21 cellular contexts compared by ENCODE assay signal in genomic region chr21:42704861-42705260, GRCh38.
"Had no signal": no experiment of that assay in that cellular context is flagged by ENCODE, and none has a peak within 500 bp of the region (broad histone marks: within the 10 kb centered on the region; RNA-seq: fewer than 3 reads in every experiment).

No MANE protein-coding gene starts in this region.

- H3K36me3 Mint-ChIP-seq: immature natural killer cell; natural killer cell treated with Interleukin-12 subunit alpha and Interleukin-12 subunit beta and Interleukin-15 and Interleukin-18, amount 100 ng/mL, for 72 hours had no signal

- DNase-seq: activated CD4-positive, alpha-beta memory T cell treated with anti-CD3 and anti-CD28 coated beads, Interleukin-2, amount 10 ng/mL, durations not matched to agents 7 days and 5 days; activated CD4-positive, alpha-beta T cell treated with anti-CD3 and anti-CD28 coated beads for 1 hour; activated CD4-positive, alpha-beta T cell treated with anti-CD3 and anti-CD28 coated beads, Interleukin-2, amount 10 ng/mL, durations not matched to agents 7 days and 5 days; activated CD8-positive, alpha-beta memory T cell treated with anti-CD3 and anti-CD28 coated beads, Interleukin-2, amount 50 U/mL, for 48 hours; activated T-cell treated with anti-CD3 and anti-CD28 coated beads, Interleukin-2, amount 50 U/mL, for 24 hours; central memory CD4-positive, alpha-beta T cell; foreskin fibroblast; hippocampal formation; immature natural killer cell; stimulated activated CD4-positive, alpha-beta T cell treated with anti-CD3 and anti-CD28 coated beads, Interleukin-15, amount 100 ng/mL, for 24 hours; stimulated activated CD4-positive, alpha-beta T cell treated with anti-CD3 and anti-CD28 coated beads, Interleukin-2, amount 100 ng/mL, for 24 hours; stimulated activated naive B cell treated with anti-CD40 and anti-IgM and Interleukin-4, amounts not matched to agents 10 μg/mL and 1 μg/mL and 100 μg/mL, for 72 hours; stomach; T-helper 2 cell; tibial artery had no signal

- H3K4me1 ChIP-seq: breast epithelium, stomach, tibial artery had no signal

- H3K4me1 Mint-ChIP-seq: activated CD4-positive, alpha-beta memory T cell treated with anti-CD3 and anti-CD28 coated beads, Interleukin-2, amount 10 ng/mL, durations not matched to agents 7 days and 5 days; activated CD4-positive, alpha-beta T cell treated with anti-CD3 and anti-CD28 coated beads, Interleukin-2, amount 10 ng/mL, durations not matched to agents 7 days and 5 days; activated naive CD4-positive, alpha-beta T cell treated with anti-CD3 and anti-CD28 coated beads, Interleukin-2, amount 50 U/mL, for 24 hours; immature natural killer cell; stimulated activated naive B cell treated with anti-CD40 and anti-IgM and Interleukin-4, amounts not matched to agents 10 μg/mL and 1 μg/mL and 100 μg/mL, for 72 hours had no signal

- H3K9me3 ChIP-seq: breast epithelium, neutrophil, stomach, tibial artery had no signal

- H3K27ac ChIP-seq: breast epithelium, neutrophil, stomach, tibial artery had no signal

- H3K4me2 ChIP-seq: smooth muscle cell had no signal

- H3K4me3 ChIP-seq: breast epithelium, smooth muscle cell, stomach, tibial artery had no signal

- H3K27me3 ChIP-seq: breast epithelium, neutrophil, stomach had no signal

- H3K27ac Mint-ChIP-seq: activated CD4-positive, alpha-beta memory T cell treated with anti-CD3 and anti-CD28 coated beads, Interleukin-2, amount 10 ng/mL, durations not matched to agents 7 days and 5 days; activated CD4-positive, alpha-beta T cell treated with anti-CD3 and anti-CD28 coated beads, Interleukin-2, amount 10 ng/mL, durations not matched to agents 7 days and 5 days; activated naive CD4-positive, alpha-beta T cell treated with anti-CD3 and anti-CD28 coated beads, Interleukin-2, amount 50 U/mL, for 24 hours; activated T-cell treated with anti-CD3 and anti-CD28 coated beads, Interleukin-2, amount 50 U/mL, for 24 hours; immature natural killer cell; natural killer cell treated with Interleukin-12 subunit alpha and Interleukin-12 subunit beta and Interleukin-15 and Interleukin-18, amount 100 ng/mL, for 72 hours; stimulated activated naive B cell treated with anti-CD40 and anti-IgM and Interleukin-4, amounts not matched to agents 10 μg/mL and 1 μg/mL and 100 μg/mL, for 72 hours had no signal

- H3K36me3 ChIP-seq: breast epithelium, neutrophil, tibial artery had no signal

- H3K9me3 Mint-ChIP-seq: activated CD4-positive, alpha-beta memory T cell treated with anti-CD3 and anti-CD28 coated beads, Interleukin-2, amount 10 ng/mL, durations not matched to agents 7 days and 5 days; activated CD4-positive, alpha-beta T cell treated with anti-CD3 and anti-CD28 coated beads, Interleukin-2, amount 10 ng/mL, durations not matched to agents 7 days and 5 days; activated naive CD4-positive, alpha-beta T cell treated with anti-CD3 and anti-CD28 coated beads, Interleukin-2, amount 50 U/mL, for 24 hours; activated T-cell treated with anti-CD3 and anti-CD28 coated beads, Interleukin-2, amount 50 U/mL, for 24 hours; immature natural killer cell; natural killer cell treated with Interleukin-12 subunit alpha and Interleukin-12 subunit beta and Interleukin-15 and Interleukin-18, amount 100 ng/mL, for 72 hours had no signal

- H3K27me3 Mint-ChIP-seq: activated CD4-positive, alpha-beta T cell treated with anti-CD3 and anti-CD28 coated beads, Interleukin-2, amount 10 ng/mL, durations not matched to agents 7 days and 5 days; activated naive CD4-positive, alpha-beta T cell treated with anti-CD3 and anti-CD28 coated beads, Interleukin-2, amount 50 U/mL, for 24 hours; activated T-cell treated with anti-CD3 and anti-CD28 coated beads, Interleukin-2, amount 50 U/mL, for 24 hours had no signal

- ATAC-seq: esophagus mucosa; natural killer cell treated with Interleukin-12 subunit alpha and Interleukin-12 subunit beta and Interleukin-15 and Interleukin-18, amount 100 ng/mL, for 72 hours; stimulated activated naive B cell treated with anti-CD40 and anti-IgM and Interleukin-4, amounts not matched to agents 10 μg/mL and 1 μg/mL and 100 μg/mL, for 72 hours had no signal

- H3K4me3 Mint-ChIP-seq: activated CD4-positive, alpha-beta memory T cell treated with anti-CD3 and anti-CD28 coated beads, Interleukin-2, amount 10 ng/mL, durations not matched to agents 7 days and 5 days; activated CD4-positive, alpha-beta T cell treated with anti-CD3 and anti-CD28 coated beads, Interleukin-2, amount 10 ng/mL, durations not matched to agents 7 days and 5 days; activated naive CD4-positive, alpha-beta T cell treated with anti-CD3 and anti-CD28 coated beads, Interleukin-2, amount 50 U/mL, for 24 hours; activated T-cell treated with anti-CD3 and anti-CD28 coated beads, Interleukin-2, amount 50 U/mL, for 24 hours; immature natural killer cell; natural killer cell treated with Interleukin-12 subunit alpha and Interleukin-12 subunit beta and Interleukin-15 and Interleukin-18, amount 100 ng/mL, for 72 hours; stimulated activated naive B cell treated with anti-CD40 and anti-IgM and Interleukin-4, amounts not matched to agents 10 μg/mL and 1 μg/mL and 100 μg/mL, for 72 hours had no signal
